12 cellular contexts compared by ENCODE assay signal in genomic region chr11:828501-829115, GRCh38. TPM values are rescaled to one million over a fixed set of nuclear protein-coding genes. Genes with fewer than 3 reads are reported as not detected.
DNase-seq lines count a peak whose midpoint lies in the region; ATAC-seq, FAIRE-seq and TF ChIP-seq lines count a peak whose summit lies in the region.
"Had no signal": no experiment of that assay in that cellular context is flagged by ENCODE, and none has a peak within 500 bp of the region (broad histone marks: within the 10 kb centered on the region; RNA-seq: fewer than 3 reads in every experiment).

No MANE protein-coding gene starts in this region.

- intact Hi-C loops in activated CD4-positive, alpha-beta memory T cell treated with anti-CD3 and anti-CD28 coated beads for 36 hours (cut with micrococcal nuclease): no loop called here

- H3K4me1 Mint-ChIP-seq in H9: peaks cover 32 to 45% of the 10 kb centered on the region in 2 experiments
- peaks cover 26% of the 10 kb centered on the region for H3K4me1 Mint-ChIP-seq in activated CD4-positive, alpha-beta memory T cell treated with anti-CD3 and anti-CD28 coated beads for 36 hours (ENCODE audit: low read depth)
- H3K4me1 Mint-ChIP-seq in activated T-cell treated with anti-CD3 and anti-CD28 coated beads, Interleukin-2, amount 50 U/mL, for 24 hours (ENCODE audit: low read depth): peaks cover 39% of the 10 kb centered on the region

- H3K79me1 ChIP-seq in H9 (ENCODE audit: insufficient read depth, low read depth, low read length, poor library complexity, severe bottlenecking): no peaks in the 10 kb centered on the region

- peak overlapping the region in 1 of 3 experiments; percentile 18; a peak in 1 of 7 replicates for H3K27ac Mint-ChIP-seq in H9
- no peak overlapping the region for H3K27ac Mint-ChIP-seq in activated CD4-positive, alpha-beta memory T cell treated with anti-CD3 and anti-CD28 coated beads for 36 hours
- no peak overlapping the region for H3K27ac Mint-ChIP-seq in activated T-cell treated with anti-CD3 and anti-CD28 coated beads, Interleukin-2, amount 50 U/mL, for 24 hours

- no peaks in the 10 kb centered on the region for H3K79me2 ChIP-seq in H9 (ENCODE audit: insufficient read depth, low read length)

- no peak for ATAC-seq in HG03159 (IDR thresholded peaks at IDR 0.05; ENCODE audit: unreplicated experiment)

- H4K5ac ChIP-seq in H9 (ENCODE audit: insufficient read length, low read depth, low read length): no peak overlapping the region

- no peak overlapping the region for H3K4ac ChIP-seq in H9 (ENCODE audit: low read depth, low read length)

- H3K18ac ChIP-seq in H9 (ENCODE audit: insufficient read length, low read depth, low read length): no peak overlapping the region

- no peak for DNase-seq in H9
- DNase-seq in activated CD4-positive, alpha-beta memory T cell treated with anti-CD3 and anti-CD28 coated beads for 36 hours: no peak
- no peak for DNase-seq in COR-L47 (lab: John Stamatoyannopoulos, UW)
- DNase-seq in activated T-cell treated with anti-CD3 and anti-CD28 coated beads, Interleukin-2, amount 50 U/mL, for 24 hours: no peak
- DNase-seq in urothelium cell line (ENCODE audit: low spot score): no peak
- DNase-seq: activated CD8-positive, alpha-beta memory T cell treated with anti-CD3 and anti-CD28 coated beads, Interleukin-2, amount 50 U/mL, for 4 hours; NCI-H1048; stimulated activated CD4-positive, alpha-beta T cell treated with anti-CD3 and anti-CD28 coated beads, Interleukin-4, amount 100 ng/mL, for 4 hours had no signal

- no peak overlapping the region for H4K8ac ChIP-seq in H9 (replicated peaks; ENCODE audit: insufficient read length, low read depth, low read length)

- H2BK120ac ChIP-seq in H9 (ENCODE audit: low read depth, low read length, poor library complexity, severe bottlenecking): no peak overlapping the region

- peaks cover 29% of the 10 kb centered on the region for H3K23me2 ChIP-seq in H9 (ENCODE audit: insufficient read length, low read depth, low read length, poor library complexity, severe bottlenecking)

- no peak for TF ChIP-seq CTCF in H9 (conservative IDR thresholded peaks at IDR 0.05)

- H3K23ac ChIP-seq in H9 (ENCODE audit: insufficient read length, low read depth, low read length): no peak overlapping the region

- H2BK5ac ChIP-seq in H9 (ENCODE audit: insufficient read length, low read length): no peak overlapping the region

- H3K36me3 Mint-ChIP-seq in H9 (ENCODE audit: insufficient read depth in 1 of 3, low read depth in 3 of 3): peaks cover 0 to 12% (median 10%) of the 10 kb centered on the region in 3 experiments; a peak in 6 of 7 replicates
- peaks cover 12% of the 10 kb centered on the region for H3K36me3 Mint-ChIP-seq in activated CD4-positive, alpha-beta memory T cell treated with anti-CD3 and anti-CD28 coated beads for 36 hours
- peaks cover 14% of the 10 kb centered on the region for H3K36me3 Mint-ChIP-seq in activated T-cell treated with anti-CD3 and anti-CD28 coated beads, Interleukin-2, amount 50 U/mL, for 24 hours (ENCODE audit: low read depth)

- FAIRE-seq in urothelium cell line (lab: Jason Lieb, UNC): no peak
- FAIRE-seq: G401.6 had no signal

- H3K4me1 ChIP-seq in H9 (ENCODE audit: insufficient read depth, low read length): no peaks in the 10 kb centered on the region; the same call in 1 of the 2 replicates
- peaks cover 22% of the 10 kb centered on the region for H3K4me1 ChIP-seq in iPS-20b (ENCODE audit: insufficient read depth, low read length)
- peaks cover 59% of the 10 kb centered on the region for H3K4me1 ChIP-seq in skeletal muscle satellite cell (ENCODE audit: control insufficient read depth, insufficient read depth, low read length)

- no peak overlapping the region for H2BK15ac ChIP-seq in H9 (ENCODE audit: low read depth, low read length)

- no peak overlapping the region for H3K56ac ChIP-seq in H9 (ENCODE audit: insufficient read length, low read depth, low read length)

- no peak overlapping the region for H3K14ac ChIP-seq in H9 (ENCODE audit: insufficient read depth, low read length)

- no peak overlapping the region for H4K91ac ChIP-seq in H9 (ENCODE audit: insufficient read length, low read depth, low read length)

- peaks cover 36% of the 10 kb centered on the region for H3K27me3 Mint-ChIP-seq in H9 (ENCODE audit: low read depth)
- peaks cover 35% of the 10 kb centered on the region for H3K27me3 Mint-ChIP-seq in activated CD4-positive, alpha-beta memory T cell treated with anti-CD3 and anti-CD28 coated beads for 36 hours
- H3K27me3 Mint-ChIP-seq in activated T-cell treated with anti-CD3 and anti-CD28 coated beads, Interleukin-2, amount 50 U/mL, for 24 hours: peaks cover 52% of the 10 kb centered on the region

- POLR2A ChIA-PET in activated CD4-positive, alpha-beta memory T cell treated with anti-CD3 and anti-CD28 coated beads for 36 hours (lab: Charles Lee): interaction anchor here (1.3 kb wide), 1 partner anchor 12 kb away, joined by 5 read pairs; no protein-coding TSS in a partner anchor

- H2BK12ac ChIP-seq in H9 (ENCODE audit: insufficient read length, low read depth, low read length): no peak overlapping the region

- WGBS in H9 (ENCODE audit: extremely low coverage, insufficient read length, low lambda C conversion rate): no CpG with 5 or more reads among the region's 20 CpGs

- peaks cover 9% of the 10 kb centered on the region; the same call in 1 of the 2 replicates for H3K27me3 ChIP-seq in H9 (ENCODE audit: insufficient read depth, low read length)
- H3K27me3 ChIP-seq in iPS-20b (ENCODE audit: insufficient read depth, low read length): peaks cover 76% of the 10 kb centered on the region
- peaks cover 2% of the 10 kb centered on the region for H3K27me3 ChIP-seq in skeletal muscle satellite cell (ENCODE audit: control insufficient read depth, insufficient read depth, low read length)

- no peak overlapping the region for H2AK5ac ChIP-seq in H9 (ENCODE audit: insufficient read length, low read length)

- H3K9ac ChIP-seq in H9 (ENCODE audit: extremely low read depth, insufficient read length, low read length): no peak overlapping the region
- H3K9ac ChIP-seq in iPS-20b (ENCODE audit: low read depth, low read length): peak overlapping the region; percentile 45; the same call in 1 of the 2 replicates
- H3K9ac ChIP-seq in skeletal muscle satellite cell (ENCODE audit: low read depth, low read length): no peak overlapping the region

- H3K4me2 ChIP-seq in H9 (ENCODE audit: insufficient read depth, insufficient read length, low read length) (peak overlapping the region; percentile 56), skeletal muscle satellite cell (ENCODE audit: low read length) (peak overlapping the region; percentile 73)

- H3T11ph ChIP-seq in H9 (ENCODE audit: low read length): no peak overlapping the region

- H4K20me1 ChIP-seq in H9 (ENCODE audit: control insufficient read depth, insufficient read depth, insufficient read length): no peaks in the 10 kb centered on the region

- CTCF ChIA-PET in activated CD4-positive, alpha-beta memory T cell treated with anti-CD3 and anti-CD28 coated beads for 36 hours (lab: Charles Lee): interaction anchor here (1.7 kb wide), 1 partner anchor 20 kb away, joined by 6 read pairs; no protein-coding TSS in a partner anchor

- peak overlapping the region; percentile 17 to 84; a peak in 2 of 5 replicates for H3K4me3 Mint-ChIP-seq in H9
- peak overlapping the region; percentile 52 for H3K4me3 Mint-ChIP-seq in activated CD4-positive, alpha-beta memory T cell treated with anti-CD3 and anti-CD28 coated beads for 36 hours
- H3K4me3 Mint-ChIP-seq in activated T-cell treated with anti-CD3 and anti-CD28 coated beads, Interleukin-2, amount 50 U/mL, for 24 hours: no peak overlapping the region

- H3K36me3 ChIP-seq in iPS-20b (ENCODE audit: insufficient read depth, low read depth, low read length): peaks cover 4% of the 10 kb centered on the region; the same call in 1 of the 2 replicates
- peaks cover 21% of the 10 kb centered on the region for H3K36me3 ChIP-seq in skeletal muscle satellite cell (ENCODE audit: insufficient read depth, low read length)

- H3K9me3 ChIP-seq in H9 (ENCODE audit: control insufficient read depth, low read depth, low read length) (no peaks in the 10 kb centered on the region), iPS-20b (ENCODE audit: insufficient read depth, low read depth, low read length) (no peaks in the 10 kb centered on the region), skeletal muscle satellite cell (replicated peaks; ENCODE audit: low read length) (no peaks in the 10 kb centered on the region)

- no peak overlapping the region for H2AFZ ChIP-seq in H9 (ENCODE audit: low read length)

- H3K4me3 ChIP-seq in iPS-20b (ENCODE audit: low read length): peak overlapping the region; percentile 56; the same call in 1 of the 2 replicates
- no peak overlapping the region for H3K4me3 ChIP-seq in skeletal muscle satellite cell (ENCODE audit: low read length)

- no peak overlapping the region for H2BK20ac ChIP-seq in H9 (ENCODE audit: low read depth, low read length, poor library complexity, severe bottlenecking)

- H3K9me3 Mint-ChIP-seq in H9: no peaks in the 10 kb centered on the region
- H3K9me3 Mint-ChIP-seq in activated CD4-positive, alpha-beta memory T cell treated with anti-CD3 and anti-CD28 coated beads for 36 hours: no peaks in the 10 kb centered on the region
- no peaks in the 10 kb centered on the region for H3K9me3 Mint-ChIP-seq in activated T-cell treated with anti-CD3 and anti-CD28 coated beads, Interleukin-2, amount 50 U/mL, for 24 hours

- H3K27ac ChIP-seq in H9 (ENCODE audit: insufficient read length, low read depth, low read length) (no peak overlapping the region), iPS-20b (ENCODE audit: low read length) (no peak overlapping the region)

RNA-seq across cellular contexts. Expression of gene CRACR2B, which starts 0.9 kb away (rescaled TPM):
- total RNA-seq in H9 (2021): 28.8 and 29.0 TPM in 2 replicates
- total RNA-seq in activated CD4-positive, alpha-beta memory T cell treated with anti-CD3 and anti-CD28 coated beads for 36 hours: 1 to 10 TPM; 1.8 to 2.3 TPM
- 4.1 and 6.8 TPM in 2 replicates for total RNA-seq in skeletal muscle satellite cell (2012; rRNA removed)

RNA-seq across cellular contexts. Expression of gene CD151, which starts 4.1 kb away (rescaled TPM):
- 138 and 142 TPM in 2 replicates for total RNA-seq in H9 (2021)
- total RNA-seq in activated CD4-positive, alpha-beta memory T cell treated with anti-CD3 and anti-CD28 coated beads for 36 hours: 10 to 100 TPM; 40.2 to 40.9 TPM
- 301 and 379 TPM in 2 replicates for total RNA-seq in skeletal muscle satellite cell (2012; rRNA removed)

RNA-seq across cellular contexts. Expression of gene PNPLA2, which starts 9.9 kb away (rescaled TPM):
- 62.3 and 67.3 TPM in 2 replicates for total RNA-seq in H9 (2021)
- 10 to 100 TPM; 33.2 to 35.0 TPM for total RNA-seq in activated CD4-positive, alpha-beta memory T cell treated with anti-CD3 and anti-CD28 coated beads for 36 hours
- total RNA-seq in skeletal muscle satellite cell (2012; rRNA removed): 35.0 and 39.8 TPM in 2 replicates

RNA-seq across cellular contexts. Expression of gene POLR2L, which starts 13.7 kb away (rescaled TPM):
- total RNA-seq in H9 (2021): 133 and 135 TPM in 2 replicates
- total RNA-seq in activated CD4-positive, alpha-beta memory T cell treated with anti-CD3 and anti-CD28 coated beads for 36 hours: 10 to 100 TPM; 70.4 to 74.0 TPM
- 122 and 169 TPM in 2 replicates for total RNA-seq in skeletal muscle satellite cell (2012; rRNA removed)

RNA-seq across cellular contexts. Expression of gene TSPAN4, which starts 14.0 kb away (rescaled TPM):
- total RNA-seq in H9 (2021): 63.9 and 64.6 TPM in 2 replicates
- total RNA-seq in activated CD4-positive, alpha-beta memory T cell treated with anti-CD3 and anti-CD28 coated beads for 36 hours: 1 to 10 TPM; 5.2 to 5.3 TPM
- total RNA-seq in skeletal muscle satellite cell (2012; rRNA removed): 120 and 175 TPM in 2 replicates
